ENCODE assay signal across 19 cellular contexts in the genomic region with DNA sequence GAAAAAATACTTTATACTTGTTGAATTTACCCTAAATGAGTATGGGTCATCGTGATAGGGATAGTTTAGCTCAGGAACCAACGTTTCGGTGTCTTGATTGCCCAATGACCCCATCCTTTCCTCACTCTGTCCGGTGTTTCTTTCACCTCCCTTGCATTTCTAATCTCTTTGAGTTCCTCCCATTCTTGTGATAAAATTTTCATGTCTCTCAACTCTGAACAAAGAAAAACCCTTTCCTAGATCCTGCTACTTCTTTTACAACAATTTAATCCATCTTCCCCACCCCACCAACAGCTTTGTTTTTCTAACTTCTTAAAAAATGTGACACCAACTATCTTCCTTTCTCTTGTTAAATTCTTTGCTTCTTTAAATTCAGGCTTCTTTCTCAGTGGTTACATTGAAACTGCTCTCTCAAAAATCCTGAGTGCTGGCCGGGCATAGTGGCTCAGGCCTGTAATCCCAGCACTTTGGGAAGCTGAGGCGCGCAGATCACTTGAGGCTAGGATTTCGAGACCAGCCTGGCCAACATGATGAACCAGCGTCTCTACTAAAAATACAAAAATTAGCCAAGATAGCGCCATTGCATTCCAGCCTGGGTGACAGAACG.
A peak's percentile ranks its signal among the peaks of the same experiment; 100 is the strongest.
DNase-seq lines count a peak whose midpoint lies in the region; ATAC-seq, FAIRE-seq and TF ChIP-seq lines count a peak whose summit lies in the region.
"Had no signal": no experiment of that assay in that cellular context is flagged by ENCODE, and none has a peak within 500 bp of the region (broad histone marks: within the 10 kb centered on the region; RNA-seq: fewer than 3 reads in every experiment).

No MANE protein-coding gene starts in this region.

- no peaks in the 10 kb centered on the region for H3K36me3 ChIP-seq in HUES48 (ENCODE audit: control insufficient read depth, insufficient read depth, low read length)
- no peaks in the 10 kb centered on the region for H3K36me3 ChIP-seq in H1 (ENCODE audit: control insufficient read depth in 2 of 4, insufficient read depth in 4 of 4, low read length in 3 of 4)
- H3K36me3 ChIP-seq: BE2C had no signal

- H3K18ac ChIP-seq in H1 (ENCODE audit: extremely low read depth, low read length), result no peak overlapping the region

- TF ChIP-seq EP300 in H1 (IDR thresholded peaks at IDR 0.05; ENCODE audit: borderline replicate concordance in 1 of 2, low read depth in 2 of 2, low read length in 2 of 2), result no peak

- no peak overlapping the region for H3K14ac ChIP-seq in H1 (ENCODE audit: insufficient read length)

- H3K4me1 ChIP-seq in HUES48 (ENCODE audit: control insufficient read depth, insufficient read depth, low read length), result peaks cover 28% of the 10 kb centered on the region
- H3K4me1 ChIP-seq in H1 (replicated peaks in 1 of 4; ENCODE audit: control insufficient read depth in 3 of 4, insufficient read depth in 4 of 4, low read length in 3 of 4), result peaks cover 0 to 11% (median 5%) of the 10 kb centered on the region in 4 experiments; a peak in 3 of 7 replicates
- H3K4me1 ChIP-seq: A549, BE2C had no signal

- ATAC-seq in GM19452 (IDR thresholded peaks at IDR 0.05; ENCODE audit: unreplicated experiment), result no peak
- no peak for ATAC-seq in HG03025 (IDR thresholded peaks at IDR 0.05; ENCODE audit: low FRiP score, unreplicated experiment)
- ATAC-seq: A549 had no signal

- H3K23me2 ChIP-seq in H1 (ENCODE audit: low read depth, low read length), result no peaks in the 10 kb centered on the region

- no peaks in the 10 kb centered on the region for H3K27me3 ChIP-seq in HUES48 (ENCODE audit: control insufficient read depth, insufficient read depth, low read length)
- no peaks in the 10 kb centered on the region for H3K27me3 ChIP-seq in H1 (replicated peaks in 1 of 4; ENCODE audit: control insufficient read depth in 3 of 4, extremely low read depth in 1 of 4, insufficient read depth in 3 of 4, low read length in 3 of 4)
- H3K27me3 ChIP-seq: BE2C had no signal

- CTCF ChIA-PET in H1 (lab: Charles Lee; ENCODE audit: partially characterized antibody), result no interaction called here

- H2BK15ac ChIP-seq in H1 (ENCODE audit: low read length), result no peak overlapping the region

- H3K79me1 ChIP-seq in H1 (ENCODE audit: low read depth, low read length), result no peaks in the 10 kb centered on the region

- 75% methylated on average over 11 of the region's 11 CpGs; no CpG with 5 or more reads in 1 of the 2 experiments for WGBS in H1 (ENCODE audit: extremely low coverage in 1 of 2, insufficient coverage in 1 of 2, insufficient read length in 1 of 2, insufficient replicate concordance in 2 of 2, low coverage in 1 of 2, low lambda C conversion rate in 2 of 2, missing lambda C conversion rate in 1 of 2), 2 experiments

- no peak overlapping the region for H2AK5ac ChIP-seq in H1 (ENCODE audit: low read depth, low read length)

- POLR2A ChIA-PET in H1 (lab: Charles Lee; ENCODE audit: partially characterized antibody), result no interaction called here

- no peaks in the 10 kb centered on the region for H4K20me1 ChIP-seq in H1 (replicated peaks in 1 of 2; ENCODE audit: control insufficient read depth in 1 of 2, insufficient read depth in 2 of 2, low read length in 2 of 2)

- no peak for TF ChIP-seq RAD21 in H1 (IDR thresholded peaks at IDR 0.05 in 1 of 2, conservative IDR thresholded peaks at IDR 0.05 in 1 of 2; ENCODE audit: low read depth in 2 of 2, low read length in 2 of 2)

- H3K79me2 ChIP-seq in H1 (ENCODE audit: control insufficient read depth in 1 of 2, insufficient read depth in 2 of 2, low read length in 2 of 2), result no peaks in the 10 kb centered on the region

- no peak for FAIRE-seq in H1 (lab: Jason Lieb, UNC)
- FAIRE-seq: A549, GM12892, GM19239, H54, HTR-8/SVneo had no signal

- DNase-seq in H1 (ENCODE audit: low read depth in 1 of 2, low spot score in 2 of 2), result no peak
- DNase-seq in iPS-NIHi11 (ENCODE audit: low spot score), result peak; percentile 36
- no peak for DNase-seq in NCI-H1417 treated with DMSO at 0.1 percent for 48 hours (lab: John Stamatoyannopoulos, UW)
- DNase-seq: BE2C; CD4-positive, alpha-beta memory T cell; DMS79 treated with DMSO at 0.1 percent for 48 hours; EL; GDM1; IMR-90; KBM-7 had no signal

- peak overlapping the region; percentile 92; the same call in 1 of the 2 replicates for H2BK5ac ChIP-seq in H1 (ENCODE audit: low read depth, low read length)

- H2AFZ ChIP-seq in H1 (ENCODE audit: low read length), result no peak overlapping the region

- H3K23ac ChIP-seq in H1 (ENCODE audit: insufficient read length), result no peak overlapping the region

- H4K91ac ChIP-seq in H1 (replicated peaks; ENCODE audit: insufficient read length, low read length), result no peak overlapping the region

- no peak overlapping the region for H2BK120ac ChIP-seq in H1 (replicated peaks; ENCODE audit: low read depth, low read length)

- 0 out of 2 replicates have a peak overlapping the region, but pooled peaks have one; percentile 27 for H3K9ac ChIP-seq in HUES48 (ENCODE audit: low read depth, low read length)
- no peak overlapping the region for H3K9ac ChIP-seq in H1 (replicated peaks in 1 of 4; ENCODE audit: extremely low read depth in 1 of 4, low read depth in 3 of 4, low read length in 3 of 4)

- TF ChIP-seq POLR2A in H1 (IDR thresholded peaks at IDR 0.05; ENCODE audit: control extremely low read depth in 1 of 2, low read depth in 2 of 2, low read length in 2 of 2), result no peak

- H4K8ac ChIP-seq in H1 (ENCODE audit: extremely low read depth, insufficient read depth, low read length), result no peak overlapping the region

- H2BK20ac ChIP-seq in H1 (ENCODE audit: low read length), result no peak overlapping the region

- H2BK12ac ChIP-seq in H1 (ENCODE audit: low read depth, low read length), result peak overlapping the region; percentile 95; the same call in 1 of the 2 replicates

- H3K27ac ChIP-seq in HUES48 (ENCODE audit: low read depth, low read length) (peak overlapping the region; percentile 44), H1 (ENCODE audit: low read depth, low read length) (no peak overlapping the region)
- H3K27ac ChIP-seq: A549, C4-2B had no signal

- TF ChIP-seq CTCF in H1 (IDR thresholded peaks at IDR 0.05; ENCODE audit: control extremely low read depth in 1 of 3, insufficient read depth in 1 of 3, low read depth in 1 of 3, low read length in 3 of 3), result no peak

- peaks cover 3% of the 10 kb centered on the region; the same call in 1 of the 2 replicates for H3K9me3 ChIP-seq in HUES48 (ENCODE audit: control insufficient read depth, insufficient read depth, low read length)
- H3K9me3 ChIP-seq in H1 (ENCODE audit: insufficient read depth in 2 of 2, low read depth in 1 of 2, low read length in 1 of 2), result peaks cover 6 to 8% of the 10 kb centered on the region in 2 experiments; a peak in 3 of 4 replicates
- H3K9me3 ChIP-seq: A549, BE2C had no signal

- peak overlapping the region; percentile 16 for H4K5ac ChIP-seq in H1 (ENCODE audit: insufficient read length, low read depth, low read length)

- 0 out of 4 replicates have a peak overlapping the region, but pooled peaks have one; percentile 6 to 14 for H3K4me2 ChIP-seq in H1 (ENCODE audit: insufficient read depth in 1 of 2, low read depth in 2 of 2, low read length in 2 of 2)
- H3K4me2 ChIP-seq: A549 had no signal

- H3K4me3 ChIP-seq in HUES48 (ENCODE audit: low read depth, low read length) (no peak overlapping the region), H1 (ENCODE audit: extremely low read depth in 1 of 4, insufficient read depth in 2 of 4, low read depth in 3 of 4, low read length in 4 of 4) (no peak overlapping the region; a peak in 1 of 8 replicates)
- H3K4me3 ChIP-seq: A549 had no signal

- no peak overlapping the region for H3K56ac ChIP-seq in H1 (replicated peaks; ENCODE audit: insufficient read length, low read depth, low read length)

- H3K4ac ChIP-seq in H1 (replicated peaks; ENCODE audit: insufficient read length, low read depth, low read length), result no peak overlapping the region

TF ChIP-seq in H1, 55 proteins besides CTCF, POLR2A, EP300 and RAD21 (continues in another document):
- TF ChIP-seq JUN (IDR thresholded peaks at IDR 0.05; ENCODE audit: low read depth, low read length), result no peak
